In genomic region chr19:37309834-37310575, GRCh38 we compare ENCODE assay signal across 10 cellular contexts.
A peak's percentile ranks its signal among the peaks of the same experiment; 100 is the strongest.
DNase-seq lines count a peak whose midpoint lies in the region; ATAC-seq, FAIRE-seq and TF ChIP-seq lines count a peak whose summit lies in the region.
"Had no signal": no experiment of that assay in that cellular context is flagged by ENCODE, and none has a peak within 500 bp of the region (broad histone marks: within the 10 kb centered on the region; RNA-seq: fewer than 3 reads in every experiment).

No MANE protein-coding gene starts in this region.

- DNase-seq in NCI-H1417 (lab: John Stamatoyannopoulos, UW) (peak; percentile 6 to 32 (median 31)), NCI-H1417 treated with DMSO at 0.1 percent for 48 hours (lab: John Stamatoyannopoulos, UW) (no peak), D721Med (ENCODE audit: insufficient read length, low spot score) (no peak), NCI-H345 treated with DMSO at 0.1 percent for 48 hours (lab: John Stamatoyannopoulos, UW; ENCODE audit: unreplicated experiment) (peak; percentile 42), foreskin keratinocyte (no peak)
- DNase-seq: left ventricle myocardium inferior had no signal

- TF ChIP-seq CTCF in D721Med (IDR thresholded peaks at IDR 0.05; ENCODE audit: insufficient read depth, missing control alignments) = peak; percentile 49
- peak; percentile 43 for TF ChIP-seq CTCF in foreskin keratinocyte (conservative IDR thresholded peaks at IDR 0.05)

- no peaks in the 10 kb centered on the region for H3K4me1 ChIP-seq in foreskin keratinocyte
- H3K4me1 ChIP-seq: prostate gland had no signal

- H3K27ac ChIP-seq in foreskin keratinocyte = no peak overlapping the region
- H3K27ac ChIP-seq: left ventricle myocardium inferior, prostate gland had no signal

- H3K27me3 ChIP-seq in foreskin keratinocyte = no peaks in the 10 kb centered on the region

- no peak for ATAC-seq in foreskin keratinocyte
- no peak for ATAC-seq in esophagus mucosa
- ATAC-seq in GM21619 (IDR thresholded peaks at IDR 0.05; ENCODE audit: unreplicated experiment) = no peak
- ATAC-seq in GM19397 (IDR thresholded peaks at IDR 0.05; ENCODE audit: unreplicated experiment) = no peak

- FAIRE-seq in D721Med (lab: Jason Lieb, UNC) = peak; percentile 94

Comparison
In these comparisons a context has a peak if more than half of its experiments do, and no peak if none do; other contexts are left out.
1. DNase-seq: peak in NCI-H1417 (3 of 3) and NCI-H345 treated with DMSO at 0.1 percent for 48 hours (single experiment); none in NCI-H1417 treated with DMSO at 0.1 percent for 48 hours (single experiment), D721Med (single experiment) and foreskin keratinocyte (0 of 2).